21 cellular contexts compared by ENCODE assay signal in genomic region chr6:168638497-168639072, GRCh38.
A peak's percentile ranks its signal among the peaks of the same experiment; 100 is the strongest.
DNase-seq lines count a peak whose midpoint lies in the region; ATAC-seq, FAIRE-seq and TF ChIP-seq lines count a peak whose summit lies in the region.
"Had no signal": no experiment of that assay in that cellular context is flagged by ENCODE, and none has a peak within 500 bp of the region (broad histone marks: within the 10 kb centered on the region; RNA-seq: fewer than 3 reads in every experiment).

No MANE protein-coding gene starts in this region.

- no peaks in the 10 kb centered on the region for H3K27me3 ChIP-seq in heart left ventricle
- no peaks in the 10 kb centered on the region for H3K27me3 ChIP-seq in thoracic aorta (replicated peaks; ENCODE audit: insufficient read depth)
- H3K27me3 ChIP-seq: BE2C had no signal

- H3K27ac ChIP-seq in heart left ventricle (peak overlapping the region in 6 of 12 donors; percentile 1 to 53 (median 46)), thoracic aorta (no peak overlapping the region)
- H3K27ac ChIP-seq: HL-60, SJCRH30 had no signal

- DNase-seq in left cardiac atrium, result no peak
- DNase-seq in heart left ventricle, result no peak
- peak; percentile 6 for DNase-seq in fibroblast of the aortic adventitia (ENCODE audit: low read depth)
- no peak for DNase-seq in nephron progenitor cell
- no peak for DNase-seq in thoracic aorta (ENCODE audit: low spot score)
- DNase-seq in H54 (ENCODE audit: insufficient read length, low spot score), result no peak
- DNase-seq in CD1c-positive myeloid dendritic cell (ENCODE audit: extremely low spot score), result no peak
- no peak for DNase-seq in activated T-cell treated with anti-CD3 and anti-CD28 coated beads, Interleukin-2, amount 50 U/mL, for 24 hours
- DNase-seq: 8988T; BE2C; CD4-positive, alpha-beta memory T cell; DMS79 treated with DMSO at 0.1 percent for 48 hours; NCI-H1417; NCI-H2029; NCI-H2171; NCI-H446 treated with DMSO at 0.1 percent for 48 hours; OCI-M1; SJCRH30 had no signal

- no peak for TF ChIP-seq POLR2A in heart left ventricle (IDR thresholded peaks at IDR 0.05)
- TF ChIP-seq POLR2A in H54 (IDR thresholded peaks at IDR 0.05; ENCODE audit: low read depth, low read length), result no peak

- 53 to 63% (median 59%) methylated on average over 16 to 17 of the region's 17 CpGs for WGBS in heart left ventricle, 4 donors

- H3K36me3 ChIP-seq in heart left ventricle (no peaks in the 10 kb centered on the region), thoracic aorta (peaks cover 5% of the 10 kb centered on the region)
- H3K36me3 ChIP-seq: BE2C, SJCRH30 had no signal

- peaks cover 76% of the 10 kb centered on the region for H3K4me1 Mint-ChIP-seq in nephron progenitor cell
- H3K4me1 Mint-ChIP-seq in activated T-cell treated with anti-CD3 and anti-CD28 coated beads, Interleukin-2, amount 50 U/mL, for 24 hours (ENCODE audit: low read depth), result no peaks in the 10 kb centered on the region
- H3K4me1 Mint-ChIP-seq: CD4-positive, alpha-beta memory T cell had no signal

- no peak overlapping the region for H3K4me3 Mint-ChIP-seq in nephron progenitor cell
- H3K4me3 Mint-ChIP-seq in activated T-cell treated with anti-CD3 and anti-CD28 coated beads, Interleukin-2, amount 50 U/mL, for 24 hours, result no peak overlapping the region
- H3K4me3 Mint-ChIP-seq: CD4-positive, alpha-beta memory T cell had no signal

- ATAC-seq in left cardiac atrium (peak; percentile 41 to 49), heart left ventricle (no peak), thoracic aorta (ENCODE audit: insufficient number of reproducible peaks, low FRiP score, low read depth) (no peak)

- no peaks in the 10 kb centered on the region for H3K9me3 ChIP-seq in heart left ventricle
- H3K9me3 ChIP-seq in thoracic aorta, result no peaks in the 10 kb centered on the region
- H3K9me3 ChIP-seq: BE2C, SJCRH30 had no signal

- H3K9me3 Mint-ChIP-seq in nephron progenitor cell, result peaks cover 6% of the 10 kb centered on the region
- peaks cover 6% of the 10 kb centered on the region for H3K9me3 Mint-ChIP-seq in activated T-cell treated with anti-CD3 and anti-CD28 coated beads, Interleukin-2, amount 50 U/mL, for 24 hours

- H3K36me3 Mint-ChIP-seq in nephron progenitor cell (ENCODE audit: low read depth), result no peaks in the 10 kb centered on the region
- no peaks in the 10 kb centered on the region for H3K36me3 Mint-ChIP-seq in activated T-cell treated with anti-CD3 and anti-CD28 coated beads, Interleukin-2, amount 50 U/mL, for 24 hours (ENCODE audit: low read depth)
- H3K36me3 Mint-ChIP-seq: CD4-positive, alpha-beta memory T cell had no signal

- intact Hi-C loops in left cardiac atrium (cut with DNase I) (no loop called here), heart left ventricle (cut with DNase I) (no loop called here)

- FAIRE-seq in H54 (lab: Jason Lieb, UNC), result no peak
- FAIRE-seq: H1, HTR-8/SVneo had no signal

- H3K4me3 ChIP-seq in heart left ventricle (peak overlapping the region in 1 of 12 donors; percentile 19), fibroblast of the aortic adventitia (ENCODE audit: low read depth, low read length) (no peak overlapping the region), thoracic aorta (peak overlapping the region; percentile 47)
- H3K4me3 ChIP-seq: SJCRH30 had no signal

- peaks cover 0 to 53% (median 12%) of the 10 kb centered on the region in 12 donors for H3K4me1 ChIP-seq in heart left ventricle
- peaks cover 19 to 58% of the 10 kb centered on the region in 2 donors for H3K4me1 ChIP-seq in thoracic aorta (ENCODE audit: control insufficient read depth in 1 of 2, low read depth in 2 of 2)
- H3K4me1 ChIP-seq: BE2C had no signal

- TF ChIP-seq CTCF in heart left ventricle (IDR thresholded peaks at IDR 0.05), result no peak
- no peak for TF ChIP-seq CTCF in fibroblast of the aortic adventitia (IDR thresholded peaks at IDR 0.05; ENCODE audit: insufficient read depth, low read length)
- TF ChIP-seq CTCF in nephron progenitor cell (IDR thresholded peaks at IDR 0.05), result no peak
- TF ChIP-seq CTCF in thoracic aorta (IDR thresholded peaks at IDR 0.05), result no peak

- H3K27ac Mint-ChIP-seq in nephron progenitor cell, result peak overlapping the region; percentile 7
- no peak overlapping the region for H3K27ac Mint-ChIP-seq in activated T-cell treated with anti-CD3 and anti-CD28 coated beads, Interleukin-2, amount 50 U/mL, for 24 hours
- H3K27ac Mint-ChIP-seq: CD4-positive, alpha-beta memory T cell had no signal

- H3K27me3 Mint-ChIP-seq in nephron progenitor cell (ENCODE audit: low read depth, poor library complexity), result no peaks in the 10 kb centered on the region
- peaks cover 28% of the 10 kb centered on the region for H3K27me3 Mint-ChIP-seq in activated T-cell treated with anti-CD3 and anti-CD28 coated beads, Interleukin-2, amount 50 U/mL, for 24 hours

Comparison
In these comparisons a context has a peak if more than half of its experiments do, and no peak if none do; other contexts are left out.
1. ATAC-seq: peak in left cardiac atrium (2 of 2); none in heart left ventricle (0 of 4) and thoracic aorta (single experiment).